Comparison of ENCODE assay signal across 22 cellular contexts in genomic region chr2:30339071-30339470, GRCh38.
DNase-seq lines count a peak whose midpoint lies in the region; ATAC-seq, FAIRE-seq and TF ChIP-seq lines count a peak whose summit lies in the region.
"Had no signal": no experiment of that assay in that cellular context is flagged by ENCODE, and none has a peak within 500 bp of the region (broad histone marks: within the 10 kb centered on the region; RNA-seq: fewer than 3 reads in every experiment).

No MANE protein-coding gene starts in this region.

- H3K36me3 ChIP-seq in BLaER1 (no peaks in the 10 kb centered on the region), lower lobe of right lung (no peaks in the 10 kb centered on the region)
- H3K36me3 ChIP-seq: MG63 had no signal

- peak overlapping the region; percentile 52 for H3K27ac Mint-ChIP-seq in activated naive CD8-positive, alpha-beta T cell treated with anti-CD3 and anti-CD28 coated beads for 36 hours
- H3K27ac Mint-ChIP-seq: brain had no signal

- no peaks in the 10 kb centered on the region for H4K20me1 ChIP-seq in BLaER1

- H3K36me3 Mint-ChIP-seq in activated naive CD8-positive, alpha-beta T cell treated with anti-CD3 and anti-CD28 coated beads for 36 hours = peaks cover 25% of the 10 kb centered on the region
- H3K36me3 Mint-ChIP-seq: brain had no signal

- peak; percentile 34 for ATAC-seq in HG03103 (IDR thresholded peaks at IDR 0.05; ENCODE audit: low read depth, unreplicated experiment)
- no peak for ATAC-seq in lower lobe of right lung
- ATAC-seq: esophagus mucosa had no signal

- H3K9me3 ChIP-seq in BLaER1 (peaks cover 30% of the 10 kb centered on the region), lower lobe of right lung (peaks cover 4% of the 10 kb centered on the region)

- no peak overlapping the region for H3K4me3 ChIP-seq in BLaER1
- no peak overlapping the region for H3K4me3 ChIP-seq in GM12864 (ENCODE audit: low read depth, low read length)
- no peak overlapping the region for H3K4me3 ChIP-seq in lower lobe of right lung
- H3K4me3 ChIP-seq: MG63 had no signal

- 0 out of 2 replicates have a peak overlapping the region, but pooled peaks have one; percentile 81 for H3K4me2 ChIP-seq in BLaER1

- peaks cover 55% of the 10 kb centered on the region for H3K4me1 ChIP-seq in BLaER1
- peaks cover 30% of the 10 kb centered on the region for H3K4me1 ChIP-seq in lower lobe of right lung

- H3K27me3 Mint-ChIP-seq in activated naive CD8-positive, alpha-beta T cell treated with anti-CD3 and anti-CD28 coated beads for 36 hours = no peaks in the 10 kb centered on the region
- H3K27me3 Mint-ChIP-seq: brain had no signal

- H3K4me1 Mint-ChIP-seq in activated naive CD8-positive, alpha-beta T cell treated with anti-CD3 and anti-CD28 coated beads for 36 hours = peaks cover 57% of the 10 kb centered on the region

- peak; percentile 75 for DNase-seq in GM12864 (ENCODE audit: low read depth)
- no peak for DNase-seq in activated naive CD8-positive, alpha-beta T cell treated with anti-CD3 and anti-CD28 coated beads for 36 hours
- no peak for DNase-seq in SIG-M5 (lab: John Stamatoyannopoulos, UW)
- DNase-seq in lower lobe of right lung = no peak
- no peak for DNase-seq in activated CD8-positive, alpha-beta memory T cell treated with anti-CD3 and anti-CD28 coated beads for 24 hours
- no peak for DNase-seq in urothelium cell line (ENCODE audit: low spot score)
- DNase-seq: activated effector memory CD4-positive, alpha-beta T cell treated with Interleukin-2 at 50 U/mL for 16 hours; dermis blood vessel endothelial cell; DMS79 treated with DMSO at 0.1 percent for 48 hours; MG63; midbrain; NCI-H2029; NCI-H526 treated with DMSO at 0.1 percent for 48 hours; occipital lobe; stimulated activated CD4-positive, alpha-beta T cell treated with anti-CD3 and anti-CD28 coated beads, Interleukin-4, amount 100 ng/mL, for 24 hours; SW 1271 had no signal

- FAIRE-seq in urothelium cell line (lab: Jason Lieb, UNC) = no peak
- FAIRE-seq: islet of Langerhans, RCC 7860 had no signal

- peaks cover 21% of the 10 kb centered on the region for H3K9me3 Mint-ChIP-seq in activated naive CD8-positive, alpha-beta T cell treated with anti-CD3 and anti-CD28 coated beads for 36 hours

- H3K4me3 Mint-ChIP-seq in activated naive CD8-positive, alpha-beta T cell treated with anti-CD3 and anti-CD28 coated beads for 36 hours = no peak overlapping the region
- H3K4me3 Mint-ChIP-seq: brain had no signal

- intact Hi-C loops in lower lobe of right lung (cut with DNase I) = no loop called here

- H3K27me3 ChIP-seq in BLaER1 (no peaks in the 10 kb centered on the region), lower lobe of right lung (ENCODE audit: low read depth) (no peaks in the 10 kb centered on the region)
- H3K27me3 ChIP-seq: MG63 had no signal

- peak overlapping the region; percentile 69; the same call in 1 of the 2 replicates for H3K27ac ChIP-seq in BLaER1
- H3K27ac ChIP-seq in lower lobe of right lung = no peak overlapping the region

- H3K9ac ChIP-seq in BLaER1 = no peak overlapping the region

- TF ChIP-seq CTCF in GM12864 (IDR thresholded peaks at IDR 0.05; ENCODE audit: low read depth, low read length, missing control alignments) = no peak
- no peak for TF ChIP-seq CTCF in lower lobe of right lung (IDR thresholded peaks at IDR 0.05)
